ENCODE assay signal across 18 cellular contexts in the genomic region with DNA sequence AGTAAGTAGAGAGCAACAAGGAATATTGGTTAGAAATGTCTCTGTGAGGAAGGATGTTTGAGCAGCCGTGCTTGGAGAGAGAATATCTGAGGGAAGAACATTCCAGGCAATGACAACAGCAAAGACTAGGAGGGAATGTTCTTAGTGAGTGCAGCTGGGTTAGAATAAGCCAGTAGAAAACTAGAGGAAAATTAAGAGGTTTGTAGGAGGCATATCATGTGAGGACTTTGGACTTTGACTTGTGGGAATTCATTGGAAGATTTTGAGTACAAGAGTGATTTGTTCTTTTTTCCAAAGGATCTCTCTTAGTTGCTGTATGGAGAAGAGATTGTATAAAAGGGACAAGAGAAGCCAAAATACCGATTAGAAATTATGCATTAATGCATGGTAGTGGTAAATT. TPM values are rescaled to one million over a fixed set of nuclear protein-coding genes. Genes with fewer than 3 reads are reported as not detected.
DNase-seq lines count a peak whose midpoint lies in the region; ATAC-seq and TF ChIP-seq lines count a peak whose summit lies in the region.
"Had no signal": no experiment of that assay in that cellular context is flagged by ENCODE, and none has a peak within 500 bp of the region (broad histone marks: within the 10 kb centered on the region; RNA-seq: fewer than 3 reads in every experiment).

No MANE protein-coding gene starts in this region.

- H3K27me3 ChIP-seq in CD4-positive, alpha-beta memory T cell (ENCODE audit: insufficient read depth, low read length), result no peaks in the 10 kb centered on the region
- no peaks in the 10 kb centered on the region for H3K27me3 ChIP-seq in GM23338 (ENCODE audit: insufficient read depth)
- no peaks in the 10 kb centered on the region for H3K27me3 ChIP-seq in body of pancreas
- no peaks in the 10 kb centered on the region for H3K27me3 ChIP-seq in naive thymus-derived CD4-positive, alpha-beta T cell (ENCODE audit: control insufficient read depth in 2 of 2, insufficient read depth in 2 of 2, low read length in 2 of 2)
- no peaks in the 10 kb centered on the region for H3K27me3 ChIP-seq in vagina
- H3K27me3 ChIP-seq: BLaER1 had no signal

- DNase-seq in CD4-positive, alpha-beta memory T cell, result no peak
- no peak for DNase-seq in GM23338 (ENCODE audit: low spot score)
- no peak for DNase-seq in body of pancreas
- DNase-seq in naive thymus-derived CD4-positive, alpha-beta T cell, result no peak
- no peak for DNase-seq in vagina (ENCODE audit: extremely low spot score in 2 of 2)
- DNase-seq in inferior parietal cortex (ENCODE audit: extremely low spot score), result no peak
- DNase-seq in NCI-H2029 (lab: John Stamatoyannopoulos, UW), result no peak
- DNase-seq: Caco-2, DMS79, KBM-7, NCI-H1048, NCI-H146, PC-9 had no signal

- H3K4me2 ChIP-seq in GM23338, result no peak overlapping the region
- H3K4me2 ChIP-seq: BLaER1, PC-9 had no signal

- H3K4me1 Mint-ChIP-seq in CD4-positive, alpha-beta memory T cell, result peaks cover 10 to 31% (median 21%) of the 10 kb centered on the region in 4 donors
- H3K4me1 Mint-ChIP-seq in GM23338, result peaks cover 6% of the 10 kb centered on the region; the same call in 2 of the 3 replicates
- H3K4me1 Mint-ChIP-seq in naive thymus-derived CD4-positive, alpha-beta T cell, result peaks cover 9 to 54% (median 41%) of the 10 kb centered on the region in 7 donors

- POLR2A ChIA-PET in CD4-positive, alpha-beta memory T cell (lab: Charles Lee; ENCODE audit: partially characterized antibody), result no interaction called here
- POLR2A ChIA-PET in naive thymus-derived CD4-positive, alpha-beta T cell (lab: Charles Lee), result no interaction called here

- H3K36me3 Mint-ChIP-seq in CD4-positive, alpha-beta memory T cell, result peaks cover 40 to 46% of the 10 kb centered on the region in 2 donors
- peaks cover 56% of the 10 kb centered on the region; the same call in 2 of the 3 replicates for H3K36me3 Mint-ChIP-seq in GM23338 (ENCODE audit: low read depth)
- peaks cover 5 to 38% (median 21%) of the 10 kb centered on the region in 5 donors for H3K36me3 Mint-ChIP-seq in naive thymus-derived CD4-positive, alpha-beta T cell

- peaks cover 3% of the 10 kb centered on the region; the same call in 1 of the 2 replicates for H3F3A ChIP-seq in GM23338 (replicated peaks; ENCODE audit: low read depth)

- peaks cover 14% of the 10 kb centered on the region for H3K36me3 ChIP-seq in CD4-positive, alpha-beta memory T cell (ENCODE audit: insufficient read depth, low read length)
- H3K36me3 ChIP-seq in GM23338 (ENCODE audit: insufficient read depth) (peaks cover 28% of the 10 kb centered on the region; the same call in 1 of the 2 replicates), body of pancreas (replicated peaks in 1 of 2; ENCODE audit: insufficient read depth in 1 of 2, low read depth in 2 of 2) (peaks cover 0 to 6% of the 10 kb centered on the region in 2 donors), vagina (peaks cover 0 to 11% of the 10 kb centered on the region in 2 donors)
- peaks cover 0 to 37% (median 5%) of the 10 kb centered on the region in 3 experiments for H3K36me3 ChIP-seq in naive thymus-derived CD4-positive, alpha-beta T cell (ENCODE audit: control insufficient read depth in 2 of 3, insufficient read depth in 3 of 3, low read length in 3 of 3)

- no peaks in the 10 kb centered on the region for H3K4me1 ChIP-seq in CD4-positive, alpha-beta memory T cell (ENCODE audit: insufficient read depth, low read length)
- no peaks in the 10 kb centered on the region for H3K4me1 ChIP-seq in GM23338 (ENCODE audit: insufficient read depth)
- H3K4me1 ChIP-seq in body of pancreas, result peaks cover 16% of the 10 kb centered on the region
- no peaks in the 10 kb centered on the region for H3K4me1 ChIP-seq in naive thymus-derived CD4-positive, alpha-beta T cell (ENCODE audit: control insufficient read depth in 2 of 2, insufficient read depth in 2 of 2, low read length in 2 of 2)
- H3K4me1 ChIP-seq in vagina, result peaks cover 5% of the 10 kb centered on the region
- H3K4me1 ChIP-seq: BLaER1 had no signal

- H4K20me1 ChIP-seq in GM23338 (replicated peaks; ENCODE audit: insufficient read depth), result peaks cover 19% of the 10 kb centered on the region
- H4K20me1 ChIP-seq: BLaER1 had no signal

- 49 to 62% methylated on average over 2 of the region's 2 CpGs for WGBS in body of pancreas, 2 donors

- no peaks in the 10 kb centered on the region for H3K9me3 ChIP-seq in CD4-positive, alpha-beta memory T cell (ENCODE audit: control insufficient read depth in 1 of 2, low read length in 2 of 2)
- H3K9me3 ChIP-seq in body of pancreas (no peaks in the 10 kb centered on the region), vagina (no peaks in the 10 kb centered on the region)
- H3K9me3 ChIP-seq in naive thymus-derived CD4-positive, alpha-beta T cell (ENCODE audit: control insufficient read depth in 2 of 3, low read length in 3 of 3), result no peaks in the 10 kb centered on the region
- H3K9me3 ChIP-seq: BLaER1, Caco-2 had no signal

- peak overlapping the region in 5 of 7 donors; percentile 3 to 79 (median 55) for H3K27ac Mint-ChIP-seq in CD4-positive, alpha-beta memory T cell
- 0 out of 2 replicates have a peak overlapping the region, but pooled peaks have one; percentile 1 for H3K27ac Mint-ChIP-seq in GM23338
- H3K27ac Mint-ChIP-seq in naive thymus-derived CD4-positive, alpha-beta T cell, result peak overlapping the region in 7 of 9 donors; percentile 16 to 79 (median 56)

- TF ChIP-seq CTCF in GM23338 (conservative IDR thresholded peaks at IDR 0.05; ENCODE audit: low read depth in 2 of 2) (no peak), body of pancreas (IDR thresholded peaks at IDR 0.05) (no peak), vagina (IDR thresholded peaks at IDR 0.05) (no peak)

- intact Hi-C loops in CD4-positive, alpha-beta memory T cell (cut with micrococcal nuclease), result loop anchor here (2.0 kb wide), 1 partner anchor 21 kb away; no protein-coding TSS in a partner anchor
- intact Hi-C loops in body of pancreas (cut with DNase I) (no loop called here), vagina (cut with DNase I) (no loop called here)
- intact Hi-C loops in naive thymus-derived CD4-positive, alpha-beta T cell (cut with micrococcal nuclease), result loop anchor here in 1 of 2 donors (2.0 kb wide), 1 partner anchor 13 kb away; no protein-coding TSS in a partner anchor

- H3K9me2 ChIP-seq in GM23338 (ENCODE audit: insufficient read depth), result no peaks in the 10 kb centered on the region

- H3K4me3 ChIP-seq in CD4-positive, alpha-beta memory T cell (ENCODE audit: low read length in 2 of 2), result no peak overlapping the region
- H3K4me3 ChIP-seq in GM23338 (no peak overlapping the region), body of pancreas (no peak overlapping the region), vagina (no peak overlapping the region)
- H3K4me3 ChIP-seq in naive thymus-derived CD4-positive, alpha-beta T cell (ENCODE audit: low read length), result no peak overlapping the region
- H3K4me3 ChIP-seq: BLaER1, PC-9, SK-N-MC had no signal

- CTCF ChIA-PET in CD4-positive, alpha-beta memory T cell (lab: Charles Lee; ENCODE audit: partially characterized antibody), result no interaction called here
- CTCF ChIA-PET in naive thymus-derived CD4-positive, alpha-beta T cell (lab: Charles Lee), result no interaction called here

- peaks cover 80% of the 10 kb centered on the region for H3K79me2 ChIP-seq in GM23338 (replicated peaks; ENCODE audit: insufficient read depth)

- H3K4me3 Mint-ChIP-seq in CD4-positive, alpha-beta memory T cell, result no peak overlapping the region
- H3K4me3 Mint-ChIP-seq in GM23338, result no peak overlapping the region
- no peak overlapping the region for H3K4me3 Mint-ChIP-seq in naive thymus-derived CD4-positive, alpha-beta T cell

- H3K27me3 Mint-ChIP-seq in CD4-positive, alpha-beta memory T cell, result no peaks in the 10 kb centered on the region
- H3K27me3 Mint-ChIP-seq in GM23338 (ENCODE audit: insufficient read depth, low read depth, poor library complexity), result peaks cover 4% of the 10 kb centered on the region
- H3K27me3 Mint-ChIP-seq in naive thymus-derived CD4-positive, alpha-beta T cell, result no peaks in the 10 kb centered on the region

- H3K27ac ChIP-seq in CD4-positive, alpha-beta memory T cell (ENCODE audit: low read depth, low read length), result no peak overlapping the region
- H3K27ac ChIP-seq in GM23338 (ENCODE audit: low read depth), result peak overlapping the region; percentile 17; the same call in 1 of the 2 replicates
- no peak overlapping the region for H3K27ac ChIP-seq in body of pancreas
- no peak overlapping the region for H3K27ac ChIP-seq in naive thymus-derived CD4-positive, alpha-beta T cell (ENCODE audit: low read depth, low read length)
- H3K27ac ChIP-seq in vagina, result no peak overlapping the region
- H3K27ac ChIP-seq: BLaER1, HL-60, PC-9, SK-N-MC had no signal

- ATAC-seq in GM23338 (no peak), body of pancreas (peak; percentile 38), GM21526 (IDR thresholded peaks at IDR 0.05; ENCODE audit: low FRiP score, unreplicated experiment) (no peak)
- no peak for ATAC-seq in naive thymus-derived CD4-positive, alpha-beta T cell

- no peaks in the 10 kb centered on the region for H3K9me3 Mint-ChIP-seq in CD4-positive, alpha-beta memory T cell
- H3K9me3 Mint-ChIP-seq in GM23338, result no peaks in the 10 kb centered on the region
- no peaks in the 10 kb centered on the region for H3K9me3 Mint-ChIP-seq in naive thymus-derived CD4-positive, alpha-beta T cell

- TF ChIP-seq POLR2A in body of pancreas (IDR thresholded peaks at IDR 0.05) (no peak), vagina (IDR thresholded peaks at IDR 0.05) (no peak)

- H2AFZ ChIP-seq in GM23338, result no peak overlapping the region
- H2AFZ ChIP-seq: PC-9 had no signal

RNA-seq across cellular contexts. Expression of gene PPM1B, which starts 47.2 kb away (rescaled TPM):
- total RNA-seq in CD4-positive, alpha-beta memory T cell, result 10 to 100 TPM; 69.0 to 79.3 TPM
- 10 to 100 TPM; 52.4 to 61.1 TPM for polyA plus RNA-seq in CD4-positive, alpha-beta memory T cell
- total RNA-seq in GM23338 (2014; rRNA removed; shearing (Covaris generic)), result 134 and 137 TPM in 2 replicates
- polyA plus RNA-seq in GM23338 (2016; fragmentation: Nextera tagmentation; extraction: Ambion mirVana), result 93.1 and 112 TPM in 2 replicates
- total RNA-seq in body of pancreas (10 to 100 TPM; 27.0 to 44.5 TPM), vagina (32.2 TPM)
- total RNA-seq in naive thymus-derived CD4-positive, alpha-beta T cell, result 10 to 100 TPM; 46.0 to 89.5 (median 78.8) TPM
- 10 to 100 TPM; 52.0 to 74.7 TPM for polyA plus RNA-seq in naive thymus-derived CD4-positive, alpha-beta T cell

RNA-seq across cellular contexts. Expression of gene SLC3A1, which starts 59.5 kb away (rescaled TPM):
- under 1 TPM; 0.41 to 0.64 TPM for total RNA-seq in CD4-positive, alpha-beta memory T cell
- under 1 TPM in 1 of 2 donors, not detected in 1; 0.79 TPM for polyA plus RNA-seq in CD4-positive, alpha-beta memory T cell
- 0.19 and 1.0 TPM in 2 replicates for total RNA-seq in GM23338 (2014; rRNA removed; shearing (Covaris generic))
- polyA plus RNA-seq in GM23338 (2016; fragmentation: Nextera tagmentation; extraction: Ambion mirVana), result 0.42 and 0.70 TPM in 2 replicates
- total RNA-seq in body of pancreas, result 100 to 1,000 TPM in 1 of 2 donors, 10 to 100 TPM in 1; 91.6 to 128 TPM
- 1 to 10 TPM in 2 of 5 experiments, under 1 TPM in 2, not detected in 1; 0.32 to 1.2 (median 0.78) TPM for total RNA-seq in naive thymus-derived CD4-positive, alpha-beta T cell
- under 1 TPM; 0.28 to 0.95 TPM for polyA plus RNA-seq in naive thymus-derived CD4-positive, alpha-beta T cell
- total RNA-seq in vagina, result not detected
- total RNA-seq: H1, PC-9 had no signal
- polyA plus RNA-seq: H1 had no signal

Comparison
In these comparisons a context has a peak if more than half of its experiments do, and no peak if none do; other contexts are left out.
1. H3K27ac Mint-ChIP-seq: peak in every context shown above with its lines; median percentile 56 in naive thymus-derived CD4-positive, alpha-beta T cell; 55 in CD4-positive, alpha-beta memory T cell; 1 in GM23338.
2. RNA of gene SLC3A1, which starts 59.5 kb away (total RNA-seq): 91.6 to 128 TPM in body of pancreas; 0.19 to 1.0 TPM in GM23338, 0.41 to 0.64 TPM in CD4-positive, alpha-beta memory T cell, 0.32 to 1.2 TPM in naive thymus-derived CD4-positive, alpha-beta T cell and not detected in vagina (single experiment); every median in the first group is over 10 times any median in the second.